ENCODE assay signal across 8 cellular contexts in the genomic region with DNA sequence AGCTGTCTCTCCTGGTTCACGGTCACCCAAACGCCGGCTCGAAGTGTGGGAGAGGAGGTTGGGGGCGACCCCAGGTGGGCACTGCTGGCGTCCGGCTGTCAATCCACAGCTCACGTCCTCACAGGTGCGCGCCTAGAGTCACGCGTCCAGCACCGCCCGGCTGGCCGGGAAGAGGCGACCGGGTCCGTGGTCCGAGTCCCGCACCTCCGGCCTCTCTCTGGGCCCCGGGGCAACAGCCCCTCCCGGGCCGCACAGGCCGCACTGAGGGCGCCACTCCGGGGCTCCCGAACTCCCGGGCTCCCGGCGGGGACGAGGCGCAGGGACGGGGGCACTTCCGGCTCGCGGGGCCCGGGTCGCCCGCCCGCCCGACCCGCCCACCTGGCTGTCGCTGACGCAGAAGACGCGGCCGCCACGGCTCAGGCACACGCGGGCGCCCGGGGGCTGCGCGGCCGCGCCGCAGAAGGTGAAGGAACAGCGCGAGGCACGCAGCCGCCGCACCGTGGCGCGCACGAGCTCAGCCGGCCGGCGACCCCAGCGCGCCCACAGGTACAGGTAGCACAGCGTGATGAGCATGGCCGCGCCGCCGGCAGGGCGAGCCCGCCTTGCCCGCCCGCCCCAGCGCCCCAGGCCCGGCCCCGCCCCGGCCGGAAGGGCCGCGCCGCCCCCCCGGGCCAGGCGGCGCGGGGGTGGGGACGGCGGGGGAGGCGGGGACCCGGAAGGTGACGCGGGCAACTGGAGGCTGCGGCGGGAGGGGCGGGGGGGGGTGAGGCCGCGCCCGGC. TPM values are rescaled to one million over a fixed set of nuclear protein-coding genes. Genes with fewer than 3 reads are reported as not detected.
A peak's percentile ranks its signal among the peaks of the same experiment; 100 is the strongest.
DNase-seq lines count a peak whose midpoint lies in the region; ATAC-seq and TF ChIP-seq lines count a peak whose summit lies in the region.

A gene (minus strand): TSS at position 604 of the 780 bp plus-strand sequence. CDS start 31 bp downstream, at position 573.

- H3K4me1 ChIP-seq in fibroblast of lung (ENCODE audit: control insufficient read depth, extremely low read depth, insufficient read depth, low read length) (no peaks in the 10 kb centered on the region), subcutaneous abdominal adipose tissue (ENCODE audit: control insufficient read depth in 5 of 5, insufficient read depth in 5 of 5, low read length in 5 of 5) (peaks cover 0 to 16% (median 9%) of the 10 kb centered on the region in 5 donors)

- H3K4me3 ChIP-seq in fibroblast of lung (replicated peaks in 1 of 4; ENCODE audit: control extremely low read depth in 1 of 4, insufficient read depth in 1 of 4, low read depth in 3 of 4, low read length in 4 of 4) (peak within 1 kb of the TSS; percentile 65 to 74 (median 68)), subcutaneous abdominal adipose tissue (ENCODE audit: low read depth in 1 of 5, low read length in 5 of 5) (peak within 1 kb of the TSS in 4 of 5 donors; percentile 64 to 81 (median 68))

- H3K9ac ChIP-seq in fibroblast of lung (ENCODE audit: insufficient read depth, low read length) (peak within 1 kb of the TSS; percentile 78), subcutaneous abdominal adipose tissue (ENCODE audit: low read length in 5 of 5) (peak within 1 kb of the TSS in 4 of 5 donors; percentile 57 to 78 (median 68))

- peak within 1 kb of the TSS; percentile 68 for H2AFZ ChIP-seq in fibroblast of lung (ENCODE audit: low read length)

- no peaks in the 10 kb centered on the region for H4K20me1 ChIP-seq in fibroblast of lung (ENCODE audit: control insufficient read depth, extremely low read depth, insufficient read depth, low read length)

- no peaks in the 10 kb centered on the region for H3K27me3 Mint-ChIP-seq in activated T-cell treated with anti-CD3 and anti-CD28 coated beads, Interleukin-2, amount 50 U/mL, for 72 hours (ENCODE audit: low read depth)
- peaks cover 2% of the 10 kb centered on the region for H3K27me3 Mint-ChIP-seq in neural crest cell (ENCODE audit: low read depth)

- H3K4me3 Mint-ChIP-seq in activated T-cell treated with anti-CD3 and anti-CD28 coated beads, Interleukin-2, amount 50 U/mL, for 72 hours, result peak within 1 kb of the TSS; percentile 88 to 92
- peak within 1 kb of the TSS; percentile 93 for H3K4me3 Mint-ChIP-seq in neural crest cell

- H3K27ac ChIP-seq in fibroblast of lung (ENCODE audit: insufficient read depth, low read length) (peak within 1 kb of the TSS; percentile 53), subcutaneous abdominal adipose tissue (ENCODE audit: low read depth, low read length) (no peak within 1 kb of the TSS)

- TF ChIP-seq CTCF in fibroblast of lung (conservative IDR thresholded peaks at IDR 0.05 in 1 of 2, IDR thresholded peaks at IDR 0.05 in 1 of 2; ENCODE audit: low read depth in 1 of 2, low read length in 2 of 2) (no peak), neural crest cell (conservative IDR thresholded peaks at IDR 0.05) (peak; percentile 47)

- H3K4me2 ChIP-seq in fibroblast of lung (ENCODE audit: extremely low read depth, insufficient read depth, low read length), result peak within 1 kb of the TSS; percentile 90

- no peaks in the 10 kb centered on the region for H3K36me3 ChIP-seq in fibroblast of lung (ENCODE audit: control insufficient read depth, insufficient read depth, low read length)
- H3K36me3 ChIP-seq in subcutaneous abdominal adipose tissue (ENCODE audit: control insufficient read depth in 5 of 5, insufficient read depth in 5 of 5, low read length in 5 of 5), result peaks cover 0 to 1% (median 0%) of the 10 kb centered on the region in 5 donors

- peak; percentile 68 for ATAC-seq in GM21360 (IDR thresholded peaks at IDR 0.05; ENCODE audit: unreplicated experiment)
- ATAC-seq in activated T-cell treated with anti-CD3 and anti-CD28 coated beads, Interleukin-2, amount 50 U/mL, for 72 hours (replicated peaks in 1 of 2), result peak; percentile 92 to 95

- H3K9me3 ChIP-seq in fibroblast of lung (ENCODE audit: control insufficient read depth, insufficient read depth, low read depth, low read length) (no peaks in the 10 kb centered on the region), subcutaneous abdominal adipose tissue (ENCODE audit: control insufficient read depth in 5 of 5, low read length in 5 of 5) (no peaks in the 10 kb centered on the region)

- no peaks in the 10 kb centered on the region for H3K79me2 ChIP-seq in fibroblast of lung (ENCODE audit: control insufficient read depth, insufficient read depth, low read length)

- peaks cover 2 to 4% of the 10 kb centered on the region in 2 donors for H3K36me3 Mint-ChIP-seq in activated T-cell treated with anti-CD3 and anti-CD28 coated beads, Interleukin-2, amount 50 U/mL, for 72 hours (ENCODE audit: insufficient read depth in 2 of 2)
- H3K36me3 Mint-ChIP-seq in neural crest cell (ENCODE audit: low read depth), result no peaks in the 10 kb centered on the region

- H3K4me1 Mint-ChIP-seq in activated T-cell treated with anti-CD3 and anti-CD28 coated beads, Interleukin-2, amount 50 U/mL, for 72 hours (ENCODE audit: low read depth), result peaks cover 22% of the 10 kb centered on the region
- H3K4me1 Mint-ChIP-seq in neural crest cell, result peaks cover 16% of the 10 kb centered on the region

- H3K27ac Mint-ChIP-seq in activated T-cell treated with anti-CD3 and anti-CD28 coated beads, Interleukin-2, amount 50 U/mL, for 72 hours, result peak within 1 kb of the TSS; percentile 92
- peak within 1 kb of the TSS; percentile 53 for H3K27ac Mint-ChIP-seq in neural crest cell (ENCODE audit: unreplicated experiment)

- no peaks in the 10 kb centered on the region for H3K9me3 Mint-ChIP-seq in activated T-cell treated with anti-CD3 and anti-CD28 coated beads, Interleukin-2, amount 50 U/mL, for 72 hours
- H3K9me3 Mint-ChIP-seq in neural crest cell, result no peaks in the 10 kb centered on the region

- H3K27me3 ChIP-seq in fibroblast of lung (ENCODE audit: control insufficient read depth, insufficient read depth, low read length) (no peaks in the 10 kb centered on the region), subcutaneous abdominal adipose tissue (ENCODE audit: control insufficient read depth in 5 of 5, insufficient read depth in 4 of 5, low read length in 5 of 5) (no peaks in the 10 kb centered on the region)

- DNase-seq in D341Med (ENCODE audit: low spot score), result peak; percentile 91
- DNase-seq in HUDEP-2 (lab: John Stamatoyannopoulos, UW; ENCODE audit: unreplicated experiment in 76 of 76), result peak in 71 of 76 experiments; percentile 12 to 86 (median 64)
- DNase-seq in activated T-cell treated with anti-CD3 and anti-CD28 coated beads, Interleukin-2, amount 50 U/mL, for 72 hours, result peak; percentile 79 to 85
- peak; percentile 49 to 62 for DNase-seq in fibroblast of lung (ENCODE audit: low read depth in 2 of 2)
- peak; percentile 40 for DNase-seq in neural crest cell (ENCODE audit: low read depth, low spot score)

TF ChIP-seq in PFSK-1, 5 proteins besides CTCF, POLR2A, EP300 and RAD21:
- TF ChIP-seq SIN3A (IDR thresholded peaks at IDR 0.05; ENCODE audit: borderline replicate concordance, insufficient read depth, low read length), result no peak
- TF ChIP-seq, protein P1, sequence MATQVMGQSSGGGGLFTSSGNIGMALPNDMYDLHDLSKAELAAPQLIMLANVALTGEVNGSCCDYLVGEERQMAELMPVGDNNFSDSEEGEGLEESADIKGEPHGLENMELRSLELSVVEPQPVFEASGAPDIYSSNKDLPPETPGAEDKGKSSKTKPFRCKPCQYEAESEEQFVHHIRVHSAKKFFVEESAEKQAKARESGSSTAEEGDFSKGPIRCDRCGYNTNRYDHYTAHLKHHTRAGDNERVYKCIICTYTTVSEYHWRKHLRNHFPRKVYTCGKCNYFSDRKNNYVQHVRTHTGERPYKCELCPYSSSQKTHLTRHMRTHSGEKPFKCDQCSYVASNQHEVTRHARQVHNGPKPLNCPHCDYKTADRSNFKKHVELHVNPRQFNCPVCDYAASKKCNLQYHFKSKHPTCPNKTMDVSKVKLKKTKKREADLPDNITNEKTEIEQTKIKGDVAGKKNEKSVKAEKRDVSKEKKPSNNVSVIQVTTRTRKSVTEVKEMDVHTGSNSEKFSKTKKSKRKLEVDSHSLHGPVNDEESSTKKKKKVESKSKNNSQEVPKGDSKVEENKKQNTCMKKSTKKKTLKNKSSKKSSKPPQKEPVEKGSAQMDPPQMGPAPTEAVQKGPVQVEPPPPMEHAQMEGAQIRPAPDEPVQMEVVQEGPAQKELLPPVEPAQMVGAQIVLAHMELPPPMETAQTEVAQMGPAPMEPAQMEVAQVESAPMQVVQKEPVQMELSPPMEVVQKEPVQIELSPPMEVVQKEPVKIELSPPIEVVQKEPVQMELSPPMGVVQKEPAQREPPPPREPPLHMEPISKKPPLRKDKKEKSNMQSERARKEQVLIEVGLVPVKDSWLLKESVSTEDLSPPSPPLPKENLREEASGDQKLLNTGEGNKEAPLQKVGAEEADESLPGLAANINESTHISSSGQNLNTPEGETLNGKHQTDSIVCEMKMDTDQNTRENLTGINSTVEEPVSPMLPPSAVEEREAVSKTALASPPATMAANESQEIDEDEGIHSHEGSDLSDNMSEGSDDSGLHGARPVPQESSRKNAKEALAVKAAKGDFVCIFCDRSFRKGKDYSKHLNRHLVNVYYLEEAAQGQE (IDR thresholded peaks at IDR 0.05; ENCODE audit: insufficient read depth in 1 of 2, low read depth in 2 of 2, low read length in 2 of 2), result 0 out of 4 replicates have a peak, but pooled peaks of 1 of the 2 experiments have one; percentile 7
- peak; percentile 19; the same call in 1 of the 2 replicates for TF ChIP-seq POLR2AphosphoS5 (IDR thresholded peaks at IDR 0.05; ENCODE audit: low read depth, low read length)
- peak; percentile 10 for TF ChIP-seq FOXP2 (optimal IDR thresholded peaks at IDR 0.05; ENCODE audit: borderline replicate concordance, extremely low read depth, extremely low read length, insufficient read depth)

RNA-seq across cellular contexts. Expression of the gene that starts here (rescaled TPM):
- 11.6 TPM for polyA plus RNA-seq in PFSK-1 (2012; ENCODE audit: insufficient read length, low read depth)
- total RNA-seq in activated T-cell treated with anti-CD3 and anti-CD28 coated beads, Interleukin-2, amount 50 U/mL, for 72 hours, result 10 to 100 TPM; 30.6 to 33.7 TPM
- total RNA-seq in fibroblast of lung (31.3 and 40.0 TPM in 2 replicates), neural crest cell (18.5 and 21.9 TPM in 2 replicates)
- polyA plus RNA-seq in fibroblast of lung, result 17.3 and 23.1 TPM in 2 replicates
- 13.9 and 20.4 TPM in 2 replicates for polyA plus RNA-seq in fibroblast of lung (2012)
- polyA minus RNA-seq in fibroblast of lung (ENCODE audit: low replicate concordance), result 16.9 and 35.3 TPM in 2 replicates

Comparison
In these comparisons a context has a peak if more than half of its experiments do, and no peak if none do; other contexts are left out.
1. DNase-seq: peak in every context shown above with its lines; median percentile 91 in D341Med; 82 in activated T-cell treated with anti-CD3 and anti-CD28 coated beads, Interleukin-2, amount 50 U/mL, for 72 hours; 64 in HUDEP-2; 56 in fibroblast of lung; 40 in neural crest cell.